ENCODE assay signal across 1 cellular context in genomic region chrX:24024819-24025740, GRCh38.
A peak's percentile ranks its signal among the peaks of the same experiment; 100 is the strongest.
TF ChIP-seq lines count a peak whose summit lies in the region.

No MANE protein-coding gene starts in this region.

TF ChIP-seq in HepG2, 621 proteins besides CTCF, POLR2A, EP300 and RAD21 (continued from another document and continues in another):
- TF ChIP-seq ZHX2 (IDR thresholded peaks at IDR 0.05; ENCODE audit: low read depth) (peak; percentile 89), ZHX2 (CRISPR knock-in tag; IDR thresholded peaks at IDR 0.05; ENCODE audit: borderline replicate concordance) (no peak), KDM4B (CRISPR knock-in tag; IDR thresholded peaks at IDR 0.05) (no peak), ZBTB37 (CRISPR knock-in tag; IDR thresholded peaks at IDR 0.05) (no peak), BATF2 (CRISPR knock-in tag; IDR thresholded peaks at IDR 0.05) (0 out of 2 replicates have a peak, but pooled peaks have one; percentile 21), ZNF460 (CRISPR knock-in tag; IDR thresholded peaks at IDR 0.05; ENCODE audit: borderline replicate concordance) (no peak), ZSCAN31 (CRISPR knock-in tag; IDR thresholded peaks at IDR 0.05; ENCODE audit: low read depth) (no peak), GATA4 (IDR thresholded peaks at IDR 0.05; ENCODE audit: borderline replicate concordance, low read depth) (0 out of 2 replicates have a peak, but pooled peaks have one; percentile 40), ZNF776 (CRISPR knock-in tag; IDR thresholded peaks at IDR 0.05) (no peak), ZFYVE20 (CRISPR knock-in tag; IDR thresholded peaks at IDR 0.05; ENCODE audit: borderline replicate concordance, low read depth) (no peak), SAP130 (CRISPR knock-in tag; IDR thresholded peaks at IDR 0.05; ENCODE audit: low read depth) (peak; percentile 50; the same call in 1 of the 2 replicates), ZNF180 (CRISPR knock-in tag; IDR thresholded peaks at IDR 0.05; ENCODE audit: borderline replicate concordance, low read depth) (no peak), KLF16 (CRISPR knock-in tag; IDR thresholded peaks at IDR 0.05) (0 out of 4 replicates have a peak, but pooled peaks of 1 of the 2 experiments have one; percentile 19), ZNF878 (CRISPR knock-in tag; IDR thresholded peaks at IDR 0.05) (no peak), SKI (IDR thresholded peaks at IDR 0.05; ENCODE audit: partially characterized antibody) (no peak), ATAD3A (CRISPR knock-in tag; IDR thresholded peaks at IDR 0.05) (no peak), ZNF574 (CRISPR knock-in tag; IDR thresholded peaks at IDR 0.05) (peak; percentile 49), SP1 (IDR thresholded peaks at IDR 0.05) (no peak), SP1 (CRISPR knock-in tag; IDR thresholded peaks at IDR 0.05) (peak; percentile 58), KMT2A (CRISPR knock-in tag; IDR thresholded peaks at IDR 0.05) (peak; percentile 54; the same call in 1 of the 2 replicates), ZSCAN5A (CRISPR knock-in tag; IDR thresholded peaks at IDR 0.05; ENCODE audit: borderline replicate concordance) (no peak; the same call in 1 of the 2 replicates), KAT8 (CRISPR knock-in tag; IDR thresholded peaks at IDR 0.05) (peak; percentile 43; the same call in 1 of the 2 replicates), ARID4A (CRISPR knock-in tag; IDR thresholded peaks at IDR 0.05; ENCODE audit: borderline replicate concordance) (peak; percentile 47; the same call in 1 of the 2 replicates), PRPF4 (IDR thresholded peaks at IDR 0.05; ENCODE audit: low read depth, low read length, poor library complexity, severe bottlenecking) (no peak), ETV5 (CRISPR knock-in tag; IDR thresholded peaks at IDR 0.05; ENCODE audit: borderline replicate concordance) (peak; percentile 16; the same call in 1 of the 2 replicates), MAFK (conservative IDR thresholded peaks at IDR 0.05 in 1 of 2, IDR thresholded peaks at IDR 0.05 in 1 of 2; ENCODE audit: low read length in 2 of 2) (no peak), YEATS4 (CRISPR knock-in tag; IDR thresholded peaks at IDR 0.05; ENCODE audit: borderline replicate concordance) (peak; percentile 58), MTF1 (CRISPR knock-in tag; IDR thresholded peaks at IDR 0.05) (no peak), RFX3 (CRISPR knock-in tag; IDR thresholded peaks at IDR 0.05) (no peak), IKZF1 (IDR thresholded peaks at IDR 0.05) (no peak), ZNF773 (CRISPR knock-in tag; IDR thresholded peaks at IDR 0.05; ENCODE audit: borderline replicate concordance) (0 out of 2 replicates have a peak, but pooled peaks have one; percentile 49), FOXA1 (IDR thresholded peaks at IDR 0.05) (no peak), FOXA1 (CRISPR knock-in tag; IDR thresholded peaks at IDR 0.05) (peak; percentile 78), PCBP1 (IDR thresholded peaks at IDR 0.05; ENCODE audit: borderline replicate concordance, low read depth, low read length) (0 out of 2 replicates have a peak, but pooled peaks have one; percentile 39), STAT6 (CRISPR knock-in tag; IDR thresholded peaks at IDR 0.05; ENCODE audit: borderline replicate concordance) (no peak), ZFP91 (CRISPR knock-in tag; IDR thresholded peaks at IDR 0.05; ENCODE audit: borderline replicate concordance) (peak; percentile 37; the same call in 1 of the 2 replicates), KLF6 (CRISPR knock-in tag; IDR thresholded peaks at IDR 0.05) (peak; percentile 42; the same call in 1 of the 2 replicates), SP5 (CRISPR knock-in tag; IDR thresholded peaks at IDR 0.05; ENCODE audit: borderline replicate concordance, low read depth) (peak; percentile 63)
